22 cellular contexts compared by ENCODE assay signal in genomic region chr5:142007237-142007544, GRCh38. TPM values are rescaled to one million over a fixed set of nuclear protein-coding genes. Genes with fewer than 3 reads are reported as not detected.
DNase-seq lines count a peak whose midpoint lies in the region; ATAC-seq and TF ChIP-seq lines count a peak whose summit lies in the region.
"Had no signal": no experiment of that assay in that cellular context is flagged by ENCODE, and none has a peak within 500 bp of the region (broad histone marks: within the 10 kb centered on the region; RNA-seq: fewer than 3 reads in every experiment).

No MANE protein-coding gene starts in this region.

- peak; percentile 9 for ATAC-seq in GM21529 (IDR thresholded peaks at IDR 0.05; ENCODE audit: unreplicated experiment)
- ATAC-seq in activated CD8-positive, alpha-beta T cell treated with anti-CD3 and anti-CD28 coated beads for 36 hours: no peak
- ATAC-seq in naive thymus-derived CD4-positive, alpha-beta T cell: no peak
- ATAC-seq: heart left ventricle, upper lobe of right lung had no signal

- intact Hi-C loops in activated CD8-positive, alpha-beta T cell treated with anti-CD3 and anti-CD28 coated beads for 36 hours (cut with micrococcal nuclease): loop anchor here (5.0 kb wide), 1 partner anchor 35 kb away; no protein-coding TSS in a partner anchor
- intact Hi-C loops in naive thymus-derived CD4-positive, alpha-beta T cell (cut with micrococcal nuclease): loop anchor here (1.0 to 10.0 kb wide), 3 partner anchors 9 to 318 kb away; partner anchors contain the start of gene SPRY4 (in 1 of the 2)
- intact Hi-C loops in cardiac septum (cut with DNase I): no loop called here

- H3K9me3 Mint-ChIP-seq in T-helper 2 cell treated with Interferon-gamma antibody and Interleukin-4, amounts not matched to agents 5 μg/mL and 100 μg/mL, for 36 hours: no peaks in the 10 kb centered on the region
- H3K9me3 Mint-ChIP-seq in activated CD8-positive, alpha-beta T cell treated with anti-CD3 and anti-CD28 coated beads for 36 hours: no peaks in the 10 kb centered on the region
- peaks cover 0 to 3% (median 0%) of the 10 kb centered on the region in 11 donors for H3K9me3 Mint-ChIP-seq in naive thymus-derived CD4-positive, alpha-beta T cell
- peaks cover 2% of the 10 kb centered on the region for H3K9me3 Mint-ChIP-seq in glutamatergic neuron (ENCODE audit: unreplicated experiment)
- H3K9me3 Mint-ChIP-seq: H9; stimulated activated naive B cell treated with anti-CD40 and anti-IgM and Interleukin-4, amounts not matched to agents 10 μg/mL and 1 μg/mL and 100 μg/mL, for 72 hours had no signal

- peaks cover 46% of the 10 kb centered on the region for H3K4me1 Mint-ChIP-seq in T-helper 2 cell treated with Interferon-gamma antibody and Interleukin-4, amounts not matched to agents 5 μg/mL and 100 μg/mL, for 36 hours (ENCODE audit: low read depth)
- H3K4me1 Mint-ChIP-seq in activated CD8-positive, alpha-beta T cell treated with anti-CD3 and anti-CD28 coated beads for 36 hours (ENCODE audit: low read depth): peaks cover 79% of the 10 kb centered on the region
- peaks cover 43 to 82% (median 80%) of the 10 kb centered on the region in 7 donors for H3K4me1 Mint-ChIP-seq in naive thymus-derived CD4-positive, alpha-beta T cell
- H3K4me1 Mint-ChIP-seq in glutamatergic neuron (ENCODE audit: low read depth, unreplicated experiment): no peaks in the 10 kb centered on the region

- peak overlapping the region; percentile 90 for H3K27ac Mint-ChIP-seq in T-helper 2 cell treated with Interferon-gamma antibody and Interleukin-4, amounts not matched to agents 5 μg/mL and 100 μg/mL, for 36 hours
- H3K27ac Mint-ChIP-seq in activated CD8-positive, alpha-beta T cell treated with anti-CD3 and anti-CD28 coated beads for 36 hours: peak overlapping the region; percentile 95
- H3K27ac Mint-ChIP-seq in naive thymus-derived CD4-positive, alpha-beta T cell: peak overlapping the region; percentile 60 to 95 (median 89)
- H3K27ac Mint-ChIP-seq in glutamatergic neuron (ENCODE audit: unreplicated experiment): no peak overlapping the region
- H3K27ac Mint-ChIP-seq: H9; stimulated activated naive B cell treated with anti-CD40 and anti-IgM and Interleukin-4, amounts not matched to agents 10 μg/mL and 1 μg/mL and 100 μg/mL, for 72 hours had no signal

- peaks cover 58% of the 10 kb centered on the region for H3K36me3 Mint-ChIP-seq in T-helper 2 cell treated with Interferon-gamma antibody and Interleukin-4, amounts not matched to agents 5 μg/mL and 100 μg/mL, for 36 hours (ENCODE audit: low read depth)
- peaks cover 85% of the 10 kb centered on the region for H3K36me3 Mint-ChIP-seq in activated CD8-positive, alpha-beta T cell treated with anti-CD3 and anti-CD28 coated beads for 36 hours (ENCODE audit: low read depth)
- H3K36me3 Mint-ChIP-seq in naive thymus-derived CD4-positive, alpha-beta T cell: peaks cover 4 to 62% (median 25%) of the 10 kb centered on the region in 5 donors
- no peaks in the 10 kb centered on the region for H3K36me3 Mint-ChIP-seq in glutamatergic neuron (ENCODE audit: unreplicated experiment)

- DNase-seq in T-helper 2 cell treated with Interferon-gamma antibody and Interleukin-4, amounts not matched to agents 5 μg/mL and 100 μg/mL, for 36 hours (ENCODE audit: low spot score): no peak
- no peak for DNase-seq in T-helper 2 cell
- no peak for DNase-seq in activated CD8-positive, alpha-beta T cell treated with anti-CD3 and anti-CD28 coated beads for 36 hours
- DNase-seq in naive thymus-derived CD4-positive, alpha-beta T cell: no peak
- DNase-seq in cardiac septum (ENCODE audit: low spot score): no peak
- no peak for DNase-seq in glutamatergic neuron
- no peak for DNase-seq in MV-4-11 (lab: John Stamatoyannopoulos, UW)
- DNase-seq: amniotic stem cell; C1 segment of cervical spinal cord; caudate nucleus; DMS79; H9; heart left ventricle; NCI-H1417 treated with DMSO at 0.1 percent for 48 hours; NCI-H82; psoas muscle; stimulated activated naive B cell treated with anti-CD40 and anti-IgM and Interleukin-4, amounts not matched to agents 10 μg/mL and 1 μg/mL and 100 μg/mL, for 72 hours; SW 1271; upper lobe of right lung had no signal

- no peaks in the 10 kb centered on the region for H3K27me3 Mint-ChIP-seq in T-helper 2 cell treated with Interferon-gamma antibody and Interleukin-4, amounts not matched to agents 5 μg/mL and 100 μg/mL, for 36 hours (ENCODE audit: low read depth)
- H3K27me3 Mint-ChIP-seq in activated CD8-positive, alpha-beta T cell treated with anti-CD3 and anti-CD28 coated beads for 36 hours: no peaks in the 10 kb centered on the region
- no peaks in the 10 kb centered on the region for H3K27me3 Mint-ChIP-seq in naive thymus-derived CD4-positive, alpha-beta T cell
- peaks cover 5% of the 10 kb centered on the region for H3K27me3 Mint-ChIP-seq in glutamatergic neuron (ENCODE audit: unreplicated experiment)
- H3K27me3 Mint-ChIP-seq: stimulated activated naive B cell treated with anti-CD40 and anti-IgM and Interleukin-4, amounts not matched to agents 10 μg/mL and 1 μg/mL and 100 μg/mL, for 72 hours had no signal

- H3K36me3 ChIP-seq in naive thymus-derived CD4-positive, alpha-beta T cell (ENCODE audit: control insufficient read depth in 2 of 3, insufficient read depth in 3 of 3, low read length in 3 of 3): peaks cover 0 to 17% (median 12%) of the 10 kb centered on the region in 3 experiments

- POLR2A ChIA-PET in activated CD8-positive, alpha-beta T cell treated with anti-CD3 and anti-CD28 coated beads for 36 hours (lab: Charles Lee): interaction anchor here (0.6 to 12.5 kb wide), 8 partner anchors 8 to 350 kb away, joined by 3 to 129 read pairs (median 4); partner anchors contain the start of genes NDFIP1 and RNF14
- POLR2A ChIA-PET in naive thymus-derived CD4-positive, alpha-beta T cell (lab: Charles Lee): interaction anchor here (0.6 to 1.1 kb wide), 7 partner anchors 9 to 136 kb away, joined by 3 to 5 read pairs (median 4); no protein-coding TSS in a partner anchor

- TF ChIP-seq CTCF in activated CD8-positive, alpha-beta T cell treated with anti-CD3 and anti-CD28 coated beads for 36 hours (IDR thresholded peaks at IDR 0.05): no peak
- no peak for TF ChIP-seq CTCF in glutamatergic neuron (IDR thresholded peaks at IDR 0.05; ENCODE audit: partially characterized antibody, unreplicated experiment)

- peak overlapping the region; percentile 74 for H3K4me3 Mint-ChIP-seq in T-helper 2 cell treated with Interferon-gamma antibody and Interleukin-4, amounts not matched to agents 5 μg/mL and 100 μg/mL, for 36 hours
- peak overlapping the region; percentile 48 for H3K4me3 Mint-ChIP-seq in activated CD8-positive, alpha-beta T cell treated with anti-CD3 and anti-CD28 coated beads for 36 hours
- peak overlapping the region; percentile 27 to 82 (median 54) for H3K4me3 Mint-ChIP-seq in naive thymus-derived CD4-positive, alpha-beta T cell
- H3K4me3 Mint-ChIP-seq in glutamatergic neuron (ENCODE audit: unreplicated experiment): no peak overlapping the region
- H3K4me3 Mint-ChIP-seq: H9 had no signal

- H3K4me3 ChIP-seq in naive thymus-derived CD4-positive, alpha-beta T cell (ENCODE audit: low read length): no peak overlapping the region
- H3K4me3 ChIP-seq: heart left ventricle, lung, psoas muscle, upper lobe of right lung had no signal

- peak overlapping the region; percentile 51 for H3K27ac ChIP-seq in naive thymus-derived CD4-positive, alpha-beta T cell (ENCODE audit: low read depth, low read length)
- H3K27ac ChIP-seq: psoas muscle, upper lobe of right lung had no signal

- peaks cover 11 to 62% of the 10 kb centered on the region in 2 donors for H3K4me1 ChIP-seq in naive thymus-derived CD4-positive, alpha-beta T cell (ENCODE audit: control insufficient read depth in 2 of 2, insufficient read depth in 2 of 2, low read length in 2 of 2)
- H3K4me1 ChIP-seq: psoas muscle had no signal

- CTCF ChIA-PET in activated CD8-positive, alpha-beta T cell treated with anti-CD3 and anti-CD28 coated beads for 36 hours (lab: Charles Lee): interaction anchor here (1.0 to 37.7 kb wide), 11 partner anchors 11 to 143 kb away, joined by 3 to 592 read pairs (median 4); partner anchors contain the start of gene RNF14
- CTCF ChIA-PET in naive thymus-derived CD4-positive, alpha-beta T cell (lab: Charles Lee): interaction anchor here (1.0 to 1.2 kb wide), 4 partner anchors 9 to 136 kb away, joined by 3 to 5 read pairs (median 4); no protein-coding TSS in a partner anchor

- H3K9me3 ChIP-seq in naive thymus-derived CD4-positive, alpha-beta T cell (ENCODE audit: control insufficient read depth in 2 of 3, low read length in 3 of 3): no peaks in the 10 kb centered on the region
- H3K9me3 ChIP-seq: heart left ventricle, psoas muscle, upper lobe of right lung had no signal

- H3K27me3 ChIP-seq in naive thymus-derived CD4-positive, alpha-beta T cell (ENCODE audit: control insufficient read depth in 2 of 2, insufficient read depth in 2 of 2, low read length in 2 of 2): no peaks in the 10 kb centered on the region
- H3K27me3 ChIP-seq: heart left ventricle, upper lobe of right lung had no signal

RNA-seq across cellular contexts. Expression of gene GNPDA1, which starts 5.6 kb away (rescaled TPM):
- total RNA-seq in activated CD8-positive, alpha-beta T cell treated with anti-CD3 and anti-CD28 coated beads for 36 hours: 10 to 100 TPM; 82.4 to 88.3 TPM
- total RNA-seq in naive thymus-derived CD4-positive, alpha-beta T cell: 10 to 100 TPM; 13.3 to 60.4 (median 26.4) TPM
- 10 to 100 TPM; 37.9 to 47.7 TPM for polyA plus RNA-seq in naive thymus-derived CD4-positive, alpha-beta T cell
- 17.3 TPM for total RNA-seq in cardiac septum
- 20.2 TPM for total RNA-seq in glutamatergic neuron (ENCODE audit: unreplicated experiment)

RNA-seq across cellular contexts. Expression of gene RNF14, which starts 38.3 kb away (rescaled TPM):
- total RNA-seq in activated CD8-positive, alpha-beta T cell treated with anti-CD3 and anti-CD28 coated beads for 36 hours: 10 to 100 TPM; 34.1 to 35.0 TPM
- 10 to 100 TPM; 14.7 to 32.0 (median 24.8) TPM for total RNA-seq in naive thymus-derived CD4-positive, alpha-beta T cell
- polyA plus RNA-seq in naive thymus-derived CD4-positive, alpha-beta T cell: 10 to 100 TPM; 33.0 to 40.2 TPM
- total RNA-seq in cardiac septum: 104 TPM
- total RNA-seq in glutamatergic neuron (ENCODE audit: unreplicated experiment): 60.8 TPM

RNA-seq across cellular contexts. Expression of gene PCDH12, which starts 49.2 kb away (rescaled TPM):
- under 1 TPM; 0.31 to 0.61 TPM for total RNA-seq in activated CD8-positive, alpha-beta T cell treated with anti-CD3 and anti-CD28 coated beads for 36 hours
- 1 to 10 TPM in 1 of 5 experiments, under 1 TPM in 1, not detected in 3; 0.78 to 1.5 TPM for total RNA-seq in naive thymus-derived CD4-positive, alpha-beta T cell
- under 1 TPM; 0.11 to 0.29 TPM for polyA plus RNA-seq in naive thymus-derived CD4-positive, alpha-beta T cell
- total RNA-seq in cardiac septum: 4.9 TPM
- total RNA-seq in glutamatergic neuron (ENCODE audit: unreplicated experiment): 1.7 TPM
- total RNA-seq: A172, H9 had no signal
